Comparison of ENCODE assay signal across 20 cellular contexts in genomic region chr1:84269286-84269685, GRCh38.
"Had no signal": no experiment of that assay in that cellular context is flagged by ENCODE, and none has a peak within 500 bp of the region (broad histone marks: within the 10 kb centered on the region; RNA-seq: fewer than 3 reads in every experiment).

No MANE protein-coding gene starts in this region.

- H3K36me3 Mint-ChIP-seq: activated naive CD8-positive, alpha-beta T cell treated with anti-CD3 and anti-CD28 coated beads for 36 hours; natural killer cell treated with Interleukin-12 subunit alpha and Interleukin-12 subunit beta and Interleukin-15 and Interleukin-18, amount 100 ng/mL, for 72 hours; stimulated activated effector memory CD8-positive, alpha-beta T cell treated with anti-CD3 and anti-CD28 coated beads, Interleukin-12 subunit alpha, Interleukin-12 subunit beta, amount 100 ng/mL, for 72 hours had no signal

- H3K9me3 Mint-ChIP-seq: activated T-cell treated with anti-CD3 and anti-CD28 coated beads, Interleukin-2, amount 50 U/mL, for 24 hours; activated T-helper 2 cell treated with anti-CD3 and anti-CD28 coated beads, Interferon-gamma antibody, Interleukin-2, Interleukin-4, amounts not matched to agents 10 μg/mL and 5 μg/mL and 100 μg/mL, durations not matched to agents 14 hours and 24 hours and 36 hours; effector memory CD8-positive, alpha-beta T cell; natural killer cell treated with Interleukin-12 subunit alpha and Interleukin-12 subunit beta and Interleukin-15 and Interleukin-18, amount 100 ng/mL, for 72 hours; stimulated activated effector memory CD8-positive, alpha-beta T cell treated with anti-CD3 and anti-CD28 coated beads, Interleukin-12 subunit alpha, Interleukin-12 subunit beta, amount 100 ng/mL, for 72 hours had no signal

- H3K4me3 Mint-ChIP-seq: activated naive CD8-positive, alpha-beta T cell treated with anti-CD3 and anti-CD28 coated beads for 36 hours; activated T-cell treated with anti-CD3 and anti-CD28 coated beads, Interleukin-2, amount 50 U/mL, for 24 hours; effector memory CD8-positive, alpha-beta T cell; natural killer cell treated with Interleukin-12 subunit alpha and Interleukin-12 subunit beta and Interleukin-15 and Interleukin-18, amount 100 ng/mL, for 72 hours; stimulated activated effector memory CD8-positive, alpha-beta T cell treated with anti-CD3 and anti-CD28 coated beads, Interleukin-12 subunit alpha, Interleukin-12 subunit beta, amount 100 ng/mL, for 72 hours had no signal

- H3K36me3 ChIP-seq: esophagus muscularis mucosa, gastrocnemius medialis, left lung, neutrophil, ovary, right lobe of liver had no signal

- H3K4me3 ChIP-seq: dorsolateral prefrontal cortex, esophagus muscularis mucosa, gastrocnemius medialis, left lung, lung, ovary, right lobe of liver, skin epidermis had no signal

- H3K4me1 ChIP-seq: gastrocnemius medialis, right lobe of liver had no signal

- H3K9me3 ChIP-seq: esophagus muscularis mucosa, gastrocnemius medialis, left lung, neutrophil, ovary, right lobe of liver had no signal

- H3K27ac ChIP-seq: dorsolateral prefrontal cortex, esophagus muscularis mucosa, gastrocnemius medialis, left lung, neutrophil, ovary, right lobe of liver, skin epidermis had no signal

- H3K27me3 Mint-ChIP-seq: activated naive CD8-positive, alpha-beta T cell treated with anti-CD3 and anti-CD28 coated beads for 36 hours; activated T-cell treated with anti-CD3 and anti-CD28 coated beads, Interleukin-2, amount 50 U/mL, for 24 hours; effector memory CD8-positive, alpha-beta T cell had no signal

- H3K27me3 ChIP-seq: dorsolateral prefrontal cortex, esophagus muscularis mucosa, gastrocnemius medialis, left lung, neutrophil, ovary, right lobe of liver had no signal

- H3K27ac Mint-ChIP-seq: activated naive CD8-positive, alpha-beta T cell treated with anti-CD3 and anti-CD28 coated beads for 36 hours; activated T-cell treated with anti-CD3 and anti-CD28 coated beads, Interleukin-2, amount 50 U/mL, for 24 hours; activated T-helper 2 cell treated with anti-CD3 and anti-CD28 coated beads, Interferon-gamma antibody, Interleukin-2, Interleukin-4, amounts not matched to agents 10 μg/mL and 5 μg/mL and 100 μg/mL, durations not matched to agents 14 hours and 24 hours and 36 hours; effector memory CD8-positive, alpha-beta T cell; natural killer cell treated with Interleukin-12 subunit alpha and Interleukin-12 subunit beta and Interleukin-15 and Interleukin-18, amount 100 ng/mL, for 72 hours; stimulated activated effector memory CD8-positive, alpha-beta T cell treated with anti-CD3 and anti-CD28 coated beads, Interleukin-12 subunit alpha, Interleukin-12 subunit beta, amount 100 ng/mL, for 72 hours had no signal

- ATAC-seq: effector memory CD8-positive, alpha-beta T cell; gastrocnemius medialis; left lung; natural killer cell treated with Interleukin-12 subunit alpha and Interleukin-12 subunit beta and Interleukin-15 and Interleukin-18, amount 100 ng/mL, for 72 hours; right lobe of liver; stimulated activated effector memory CD8-positive, alpha-beta T cell treated with anti-CD3 and anti-CD28 coated beads, Interleukin-12 subunit alpha, Interleukin-12 subunit beta, amount 100 ng/mL, for 72 hours had no signal

- DNase-seq: activated naive CD4-positive, alpha-beta T cell; activated naive CD8-positive, alpha-beta T cell treated with anti-CD3 and anti-CD28 coated beads for 36 hours; activated T-cell treated with anti-CD3 and anti-CD28 coated beads, Interleukin-2, amount 50 U/mL, for 24 hours; central memory CD4-positive, alpha-beta T cell; dorsolateral prefrontal cortex; effector memory CD8-positive, alpha-beta T cell; gastrocnemius medialis; left lung; ovary; right lobe of liver; stimulated activated CD4-positive, alpha-beta T cell treated with anti-CD3 and anti-CD28 coated beads, Interleukin-2, amount 100 ng/mL, for 24 hours; T-helper 1 cell; trophoblast cell had no signal
